ENCODE assay signal across 13 cellular contexts in the genomic region with DNA sequence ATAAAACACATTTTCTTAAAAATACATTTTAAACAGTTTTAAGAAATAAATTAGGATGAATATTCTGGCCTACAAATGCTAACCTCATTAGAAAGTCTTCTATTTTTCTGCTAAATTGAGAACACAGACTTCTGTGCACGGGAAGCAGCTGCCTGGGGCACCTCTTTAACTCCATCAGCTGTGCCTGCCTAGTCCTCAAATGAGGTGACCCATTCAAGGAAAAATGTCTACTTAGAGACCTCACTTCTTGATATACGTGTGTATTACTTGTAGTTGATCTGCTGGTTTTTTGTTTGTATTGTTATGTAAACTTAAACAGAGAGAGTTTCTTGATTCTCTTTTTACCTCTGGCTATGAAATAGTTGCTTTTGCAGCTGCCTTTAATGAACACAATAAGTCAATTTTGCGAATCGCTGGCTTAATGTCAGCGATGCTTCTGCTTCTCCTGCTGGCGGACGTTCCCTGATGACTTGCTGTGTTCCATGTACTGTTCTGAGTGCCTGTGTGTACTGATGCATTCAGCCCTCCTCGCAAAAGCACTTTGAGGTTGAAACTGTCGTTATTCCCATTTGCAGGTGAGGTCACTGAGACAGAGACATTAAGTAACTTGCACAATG.
DNase-seq lines count a peak whose midpoint lies in the region; ATAC-seq, FAIRE-seq and TF ChIP-seq lines count a peak whose summit lies in the region.
"Had no signal": no experiment of that assay in that cellular context is flagged by ENCODE, and none has a peak within 500 bp of the region (broad histone marks: within the 10 kb centered on the region; RNA-seq: fewer than 3 reads in every experiment).

No MANE protein-coding gene starts in this region.

- no peaks in the 10 kb centered on the region for H3K4me1 ChIP-seq in pancreas
- H3K4me1 ChIP-seq in CD4-positive, alpha-beta memory T cell (ENCODE audit: insufficient read depth, low read length), result no peaks in the 10 kb centered on the region

- no peaks in the 10 kb centered on the region for H3K27me3 ChIP-seq in pancreas
- no peaks in the 10 kb centered on the region for H3K27me3 ChIP-seq in CD4-positive, alpha-beta memory T cell (ENCODE audit: insufficient read depth, low read length)
- H3K27me3 ChIP-seq: heart left ventricle had no signal

- no peak overlapping the region for H3K4me3 Mint-ChIP-seq in CD4-positive, alpha-beta memory T cell
- H3K4me3 Mint-ChIP-seq: stimulated activated naive CD8-positive, alpha-beta T cell treated with anti-CD3 and anti-CD28 coated beads, Interleukin-15, amount 100 ng/mL, for 72 hours had no signal

- H3K36me3 ChIP-seq in pancreas, result no peaks in the 10 kb centered on the region
- no peaks in the 10 kb centered on the region for H3K36me3 ChIP-seq in CD4-positive, alpha-beta memory T cell (ENCODE audit: insufficient read depth, low read length)

- no peaks in the 10 kb centered on the region for H3K4me1 Mint-ChIP-seq in CD4-positive, alpha-beta memory T cell
- H3K4me1 Mint-ChIP-seq: stimulated activated naive CD8-positive, alpha-beta T cell treated with anti-CD3 and anti-CD28 coated beads, Interleukin-15, amount 100 ng/mL, for 72 hours had no signal

- POLR2A ChIA-PET in CD4-positive, alpha-beta memory T cell (lab: Charles Lee; ENCODE audit: partially characterized antibody), result no interaction called here

- peak in 3 of 4 donors; percentile 23 to 62 (median 53) for ATAC-seq in pancreas
- ATAC-seq in GM18517 (IDR thresholded peaks at IDR 0.05; ENCODE audit: unreplicated experiment), result no peak
- ATAC-seq: stimulated activated naive CD8-positive, alpha-beta T cell treated with anti-CD3 and anti-CD28 coated beads, Interleukin-15, amount 100 ng/mL, for 72 hours had no signal

- CTCF ChIA-PET in CD4-positive, alpha-beta memory T cell (lab: Charles Lee; ENCODE audit: partially characterized antibody), result interaction anchor here (1.4 kb wide), 1 partner anchor 23 kb away, joined by 3 read pairs; no protein-coding TSS in a partner anchor

- H3K27ac Mint-ChIP-seq in CD4-positive, alpha-beta memory T cell, result no peak overlapping the region
- H3K27ac Mint-ChIP-seq: stimulated activated naive CD8-positive, alpha-beta T cell treated with anti-CD3 and anti-CD28 coated beads, Interleukin-15, amount 100 ng/mL, for 72 hours had no signal

- intact Hi-C loops in pancreas (cut with DNase I), result no loop called here
- intact Hi-C loops in CD4-positive, alpha-beta memory T cell (cut with micrococcal nuclease), result no loop called here

- no peaks in the 10 kb centered on the region for H3K9me3 ChIP-seq in pancreas
- no peaks in the 10 kb centered on the region for H3K9me3 ChIP-seq in CD4-positive, alpha-beta memory T cell (ENCODE audit: control insufficient read depth in 1 of 2, low read length in 2 of 2)
- H3K9me3 ChIP-seq: heart left ventricle had no signal

- TF ChIP-seq CTCF in fibroblast of mammary gland (conservative IDR thresholded peaks at IDR 0.05; ENCODE audit: control insufficient read depth, insufficient read depth, low read depth, low read length) (no peak), pancreas (IDR thresholded peaks at IDR 0.05) (no peak)

- H3K36me3 Mint-ChIP-seq in CD4-positive, alpha-beta memory T cell, result no peaks in the 10 kb centered on the region

- H3K9me3 Mint-ChIP-seq in CD4-positive, alpha-beta memory T cell, result peaks cover 0 to 3% (median 0%) of the 10 kb centered on the region in 8 donors
- H3K9me3 Mint-ChIP-seq: stimulated activated naive CD8-positive, alpha-beta T cell treated with anti-CD3 and anti-CD28 coated beads, Interleukin-15, amount 100 ng/mL, for 72 hours had no signal

- H3K27me3 Mint-ChIP-seq in CD4-positive, alpha-beta memory T cell, result peaks cover 2 to 4% of the 10 kb centered on the region in 2 donors

- peak; percentile 12 for DNase-seq in DMS114 treated with DMSO at 0.1 percent for 48 hours (lab: John Stamatoyannopoulos, UW; ENCODE audit: unreplicated experiment)
- peak; percentile 39 for DNase-seq in NCI-H2227 treated with DMSO at 0.1 percent for 48 hours (lab: John Stamatoyannopoulos, UW)
- DNase-seq in fibroblast of mammary gland (ENCODE audit: low read depth), result peak; percentile 51
- DNase-seq in pancreas, result no peak
- no peak for DNase-seq in NCI-H2081 treated with DMSO at 0.1 percent for 48 hours (lab: John Stamatoyannopoulos, UW)
- no peak for DNase-seq in CD4-positive, alpha-beta memory T cell
- no peak for DNase-seq in activated naive CD4-positive, alpha-beta T cell treated with Interleukin-2 at 50 U/mL for 16 hours
- DNase-seq: activated T-cell treated with anti-CD3 and anti-CD28 coated beads, Interleukin-2, amount 50 U/mL, for 1 hour; DND-41; HCEC 1CT; stimulated activated naive CD8-positive, alpha-beta T cell treated with anti-CD3 and anti-CD28 coated beads, Interleukin-15, amount 100 ng/mL, for 72 hours had no signal

- no peak for FAIRE-seq in pancreas (lab: Jason Lieb, UNC)

- no peak overlapping the region for H3K27ac ChIP-seq in pancreas
- H3K27ac ChIP-seq in CD4-positive, alpha-beta memory T cell (ENCODE audit: low read depth, low read length), result no peak overlapping the region

- H3K4me3 ChIP-seq in fibroblast of mammary gland (ENCODE audit: control insufficient read depth, low read depth, low read length) (peak overlapping the region; percentile 15), pancreas (no peak overlapping the region)
- H3K4me3 ChIP-seq in CD4-positive, alpha-beta memory T cell (ENCODE audit: low read length in 2 of 2), result no peak overlapping the region
- H3K4me3 ChIP-seq: heart left ventricle had no signal

- 55 to 60% methylated on average over 9 of the region's 9 CpGs for WGBS in pancreas, 2 donors

Comparison
In these comparisons a context has a peak if more than half of its experiments do, and no peak if none do; other contexts are left out.
1. DNase-seq: peak in DMS114 treated with DMSO at 0.1 percent for 48 hours (single experiment), NCI-H2227 treated with DMSO at 0.1 percent for 48 hours (single experiment) and fibroblast of mammary gland (single experiment); none in pancreas (0 of 6), NCI-H2081 treated with DMSO at 0.1 percent for 48 hours (single experiment), CD4-positive, alpha-beta memory T cell (0 of 5) and activated naive CD4-positive, alpha-beta T cell treated with Interleukin-2 at 50 U/mL for 16 hours (single experiment).